37 cellular contexts compared by ENCODE assay signal in the genomic region with DNA sequence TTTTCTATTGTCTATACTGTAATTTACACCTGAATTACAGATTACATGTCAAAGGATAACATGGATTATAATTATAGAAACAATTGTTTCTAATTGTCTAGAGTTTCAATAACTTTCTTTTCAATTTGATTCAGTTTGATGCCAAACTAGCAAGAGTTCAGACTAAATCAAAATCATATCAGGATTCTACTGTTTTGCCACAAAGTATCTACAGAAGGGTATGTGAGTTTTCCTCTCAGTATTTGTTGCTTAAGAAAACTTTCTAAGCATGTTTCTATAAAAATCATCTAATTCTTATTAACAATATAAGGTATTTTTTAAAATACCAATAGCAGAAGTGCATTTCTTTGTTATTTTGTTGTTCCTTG. TPM values are rescaled to one million over a fixed set of nuclear protein-coding genes. Genes with fewer than 3 reads are reported as not detected.
"Had no signal": no experiment of that assay in that cellular context is flagged by ENCODE, and none has a peak within 500 bp of the region (broad histone marks: within the 10 kb centered on the region; RNA-seq: fewer than 3 reads in every experiment).

No MANE protein-coding gene starts in this region.

- DNase-seq: Karpas-422, Kasumi-1, MG63, MM.1S, MV-4-11, NCI-H1048, NCI-H1092, NCI-H1092 treated with DMSO at 0.1 percent for 48 hours, NCI-H1105, NCI-H1105 treated with DMSO at 0.1 percent for 48 hours, NCI-H1417, NCI-H1417 treated with DMSO at 0.1 percent for 48 hours, NCI-H1436, NCI-H1436 treated with DMSO at 0.1 percent for 48 hours, NCI-H146, NCI-H1694, NCI-H1694 treated with DMSO at 0.1 percent for 48 hours, NCI-H187, NCI-H187 treated with DMSO at 0.1 percent for 48 hours, NCI-H1930, NCI-H2029, NCI-H2029 treated with DMSO at 0.1 percent for 48 hours, NCI-H2081, NCI-H2081 treated with DMSO at 0.1 percent for 48 hours, NCI-H2107, NCI-H2171, NCI-H2171 treated with DMSO at 0.1 percent for 48 hours, NCI-H2227 treated with DMSO at 0.1 percent for 48 hours, NCI-H226, NCI-H345, NCI-H446, NCI-H446 treated with DMSO at 0.1 percent for 48 hours, NCI-H510A, NCI-H510A treated with DMSO at 0.1 percent for 48 hours, NCI-H524 had no signal

- H3K27me3 ChIP-seq: MG63 had no signal

- H3K4me3 ChIP-seq: MG63 had no signal

RNA-seq across cellular contexts. Expression of a gene that starts 42.6 kb away (rescaled TPM):
- total RNA-seq: MCF 10A, NCI-H460 had no signal
